15 cellular contexts compared by ENCODE assay signal in the genomic region with DNA sequence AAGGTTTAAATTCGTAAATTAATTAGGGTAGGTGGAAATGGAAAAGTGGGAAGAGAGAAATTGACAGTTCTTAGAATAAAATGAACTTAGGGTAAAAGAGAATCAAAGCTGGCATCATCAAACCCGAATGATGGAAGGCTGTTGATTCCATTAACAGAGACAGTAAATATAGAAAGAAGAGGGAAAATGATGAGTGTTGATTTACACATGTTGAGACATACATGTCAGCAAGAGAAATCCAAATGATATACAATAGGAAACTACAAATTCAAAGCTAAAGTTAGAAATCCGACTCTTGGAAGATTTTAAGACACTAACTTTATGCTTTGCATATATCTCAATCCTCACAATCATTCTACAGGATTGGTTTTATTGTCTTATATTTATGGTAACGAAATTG. TPM values are rescaled to one million over a fixed set of nuclear protein-coding genes. Genes with fewer than 3 reads are reported as not detected.
DNase-seq lines count a peak whose midpoint lies in the region; ATAC-seq and TF ChIP-seq lines count a peak whose summit lies in the region.
"Had no signal": no experiment of that assay in that cellular context is flagged by ENCODE, and none has a peak within 500 bp of the region (broad histone marks: within the 10 kb centered on the region; RNA-seq: fewer than 3 reads in every experiment).

No MANE protein-coding gene starts in this region.

- 94% methylated on average over 4 of the region's 4 CpGs for WGBS in smooth muscle cell (ENCODE audit: low lambda C conversion rate)

- POLR2A ChIA-PET in activated CD4-positive, alpha-beta T cell treated with anti-CD3 and anti-CD28 coated beads for 36 hours (lab: Charles Lee) = interaction anchor here (0.6 kb wide), 1 partner anchor 31 kb away, joined by 3 read pairs; no protein-coding TSS in a partner anchor

- H3K4me3 ChIP-seq in Peyer's patch (no peak overlapping the region), smooth muscle cell (no peak overlapping the region)

- no peak overlapping the region for H3K4me3 Mint-ChIP-seq in activated CD4-positive, alpha-beta T cell treated with anti-CD3 and anti-CD28 coated beads for 36 hours
- H3K4me3 Mint-ChIP-seq: CD8-positive, alpha-beta T cell had no signal

- no peak for DNase-seq in activated CD4-positive, alpha-beta T cell treated with anti-CD3 and anti-CD28 coated beads for 36 hours
- no peak for DNase-seq in activated CD4-positive, alpha-beta T cell treated with anti-CD3 and anti-CD28 coated beads for 48 hours
- DNase-seq in Peyer's patch (no peak), foreskin keratinocyte (no peak), smooth muscle cell (lab: John Stamatoyannopoulos, UW; ENCODE audit: unreplicated experiment) (no peak)
- DNase-seq: CD8-positive, alpha-beta T cell; GDM1; NCI-H146; NCI-H2081 treated with DMSO at 0.1 percent for 48 hours; NCI-H524 had no signal

- H3K9ac ChIP-seq in smooth muscle cell (ENCODE audit: low read depth) = no peak overlapping the region
- H3K9ac ChIP-seq: KMS-11 had no signal

- H3K4me1 ChIP-seq in Peyer's patch = peaks cover 0 to 61% (median 0%) of the 10 kb centered on the region in 4 donors
- peaks cover 57% of the 10 kb centered on the region for H3K4me1 ChIP-seq in foreskin keratinocyte
- H3K4me1 ChIP-seq in smooth muscle cell (ENCODE audit: low read depth) = peaks cover 1% of the 10 kb centered on the region

- peaks cover under 1% of the 10 kb centered on the region for H3F3A ChIP-seq in smooth muscle cell (ENCODE audit: low read depth)

- H3K9me3 ChIP-seq in Peyer's patch = no peaks in the 10 kb centered on the region
- no peaks in the 10 kb centered on the region for H3K9me3 ChIP-seq in smooth muscle cell (replicated peaks; ENCODE audit: low read depth)

- no peaks in the 10 kb centered on the region for H4K20me1 ChIP-seq in smooth muscle cell (ENCODE audit: low read depth)

- TF ChIP-seq POLR2A in Peyer's patch (IDR thresholded peaks at IDR 0.05) = no peak

- H3K36me3 Mint-ChIP-seq in activated CD4-positive, alpha-beta T cell treated with anti-CD3 and anti-CD28 coated beads for 36 hours (ENCODE audit: low read depth) = peaks cover 4% of the 10 kb centered on the region

- H3K36me3 ChIP-seq in Peyer's patch = peaks cover 0 to 6% (median 0%) of the 10 kb centered on the region in 3 donors
- no peaks in the 10 kb centered on the region for H3K36me3 ChIP-seq in smooth muscle cell (ENCODE audit: low read depth)

- no peak overlapping the region for H2AFZ ChIP-seq in smooth muscle cell (ENCODE audit: low read depth)

- no peaks in the 10 kb centered on the region for H3K27me3 Mint-ChIP-seq in activated CD4-positive, alpha-beta T cell treated with anti-CD3 and anti-CD28 coated beads for 36 hours

- H3K27ac Mint-ChIP-seq in activated CD4-positive, alpha-beta T cell treated with anti-CD3 and anti-CD28 coated beads for 36 hours = peak overlapping the region; percentile 26
- H3K27ac Mint-ChIP-seq: CD8-positive, alpha-beta T cell had no signal

- no peaks in the 10 kb centered on the region for H3K79me2 ChIP-seq in smooth muscle cell (ENCODE audit: low read depth)

- ATAC-seq in activated CD4-positive, alpha-beta T cell treated with anti-CD3 and anti-CD28 coated beads for 36 hours = no peak
- no peak for ATAC-seq in foreskin keratinocyte
- ATAC-seq in GM18909 (IDR thresholded peaks at IDR 0.05; ENCODE audit: poor library complexity, unreplicated experiment) = no peak
- no peak for ATAC-seq in HG02981 (IDR thresholded peaks at IDR 0.05; ENCODE audit: unreplicated experiment)
- ATAC-seq in HG03460 (IDR thresholded peaks at IDR 0.05; ENCODE audit: unreplicated experiment) = no peak
- ATAC-seq: CD8-positive, alpha-beta T cell; HepG2 had no signal

- no peak overlapping the region for H3K4me2 ChIP-seq in smooth muscle cell
- H3K4me2 ChIP-seq: KMS-11 had no signal

- no peak for TF ChIP-seq CTCF in Peyer's patch (IDR thresholded peaks at IDR 0.05)
- TF ChIP-seq CTCF in foreskin keratinocyte (conservative IDR thresholded peaks at IDR 0.05) = no peak
- TF ChIP-seq CTCF in smooth muscle cell (IDR thresholded peaks at IDR 0.05; ENCODE audit: borderline replicate concordance, insufficient read depth, poor library complexity, severe bottlenecking) = no peak

- H3K27me3 ChIP-seq in Peyer's patch (no peaks in the 10 kb centered on the region), foreskin keratinocyte (no peaks in the 10 kb centered on the region), smooth muscle cell (ENCODE audit: low read depth) (no peaks in the 10 kb centered on the region)

- H3K27ac ChIP-seq in Peyer's patch (peak overlapping the region in 3 of 4 donors; percentile 16 to 87 (median 75)), foreskin keratinocyte (peak overlapping the region; percentile 34), smooth muscle cell (ENCODE audit: low read depth) (peak overlapping the region; percentile 69)
- H3K27ac ChIP-seq: KMS-11 had no signal

- CTCF ChIA-PET in activated CD4-positive, alpha-beta T cell treated with anti-CD3 and anti-CD28 coated beads for 36 hours (lab: Charles Lee) = interaction anchor here (0.9 to 1.7 kb wide), 4 partner anchors 30 to 886 kb away, joined by 3 to 6 read pairs (median 4); a partner anchor contains a TSS

- H3K9me3 Mint-ChIP-seq in activated CD4-positive, alpha-beta T cell treated with anti-CD3 and anti-CD28 coated beads for 36 hours (ENCODE audit: low read depth) = no peaks in the 10 kb centered on the region
- H3K9me3 Mint-ChIP-seq: CD8-positive, alpha-beta T cell had no signal

- intact Hi-C loops in activated CD4-positive, alpha-beta T cell treated with anti-CD3 and anti-CD28 coated beads for 36 hours (cut with DNase I, micrococcal nuclease) = loop anchor here in 1 of 2 experiments (5.0 kb wide), 1 partner anchor 41 kb away; no protein-coding TSS in a partner anchor

- H3K4me1 Mint-ChIP-seq in activated CD4-positive, alpha-beta T cell treated with anti-CD3 and anti-CD28 coated beads for 36 hours = peaks cover 58% of the 10 kb centered on the region

RNA-seq across cellular contexts. Expression of a gene that starts 30.3 kb away (rescaled TPM):
- 10 to 100 TPM; 69.7 to 90.4 TPM for total RNA-seq in activated CD4-positive, alpha-beta T cell treated with anti-CD3 and anti-CD28 coated beads for 36 hours
- total RNA-seq in Peyer's patch = 100 to 1,000 TPM; 253 to 280 (median 274) TPM
- total RNA-seq in foreskin keratinocyte = 512 and 582 TPM in 2 replicates
- 244 and 245 TPM in 2 replicates for polyA plus RNA-seq in foreskin keratinocyte
- total RNA-seq in smooth muscle cell = 154 and 204 TPM in 2 replicates
- polyA plus RNA-seq in smooth muscle cell = 39.6 and 68.3 TPM in 2 replicates
